Comparison of ENCODE assay signal across 9 cellular contexts in genomic region chr7:129146237-129146979, GRCh38. TPM values are rescaled to one million over a fixed set of nuclear protein-coding genes. Genes with fewer than 3 reads are reported as not detected.
DNase-seq lines count a peak whose midpoint lies in the region; ATAC-seq and TF ChIP-seq lines count a peak whose summit lies in the region.
"Had no signal": no experiment of that assay in that cellular context is flagged by ENCODE, and none has a peak within 500 bp of the region (broad histone marks: within the 10 kb centered on the region; RNA-seq: fewer than 3 reads in every experiment).

No MANE protein-coding gene starts in this region.

- H2BK15ac ChIP-seq in mesendoderm (replicated peaks; ENCODE audit: low read depth) = no peak overlapping the region

- TF ChIP-seq CTCF in adrenal gland (IDR thresholded peaks at IDR 0.05) = no peak

- H2BK120ac ChIP-seq in mesendoderm (ENCODE audit: low read depth, low read length) = no peak overlapping the region

- H3K4ac ChIP-seq in mesendoderm (ENCODE audit: low read depth, low read length) = no peak overlapping the region

- no peak overlapping the region for H2BK5ac ChIP-seq in mesendoderm (ENCODE audit: low read length)

- H3K4me1 ChIP-seq in adrenal gland (replicated peaks in 1 of 2) = peaks cover 0 to 4% of the 10 kb centered on the region in 2 donors
- H3K4me1 ChIP-seq in mesendoderm (ENCODE audit: control insufficient read depth, low read depth, low read length) = no peaks in the 10 kb centered on the region

- no peak overlapping the region for H3K4me2 ChIP-seq in mesendoderm (ENCODE audit: low read length)

- no peak overlapping the region for H2AK5ac ChIP-seq in mesendoderm (ENCODE audit: low read length)

- TF ChIP-seq POLR2A in adrenal gland (IDR thresholded peaks at IDR 0.05) = no peak

- no peak overlapping the region for H3K18ac ChIP-seq in mesendoderm (ENCODE audit: low read length)

- H3K79me2 ChIP-seq in mesendoderm (ENCODE audit: control insufficient read depth, insufficient read depth, low read length) = no peaks in the 10 kb centered on the region
- H3K79me2 ChIP-seq: parathyroid adenoma had no signal

- ATAC-seq in GM18519 (IDR thresholded peaks at IDR 0.05; ENCODE audit: low FRiP score, unreplicated experiment) = peak; percentile 38
- peak; percentile 61 for ATAC-seq in GM21576 (IDR thresholded peaks at IDR 0.05; ENCODE audit: unreplicated experiment)
- peak; percentile 42 for ATAC-seq in HG03575 (IDR thresholded peaks at IDR 0.05; ENCODE audit: extremely low read depth, insufficient number of reproducible peaks, low FRiP score, unreplicated experiment)

- H3K27me3 ChIP-seq in adrenal gland = no peaks in the 10 kb centered on the region
- peaks cover 3% of the 10 kb centered on the region for H3K27me3 ChIP-seq in mesendoderm (ENCODE audit: insufficient read depth, low read length, poor library complexity)

- no peak overlapping the region for H3K9ac ChIP-seq in mesendoderm (ENCODE audit: low read length)
- H3K9ac ChIP-seq: parathyroid adenoma had no signal

- DNase-seq in myocyte (ENCODE audit: low read depth) (peak; percentile 48), anterior cingulate cortex (lab: John Stamatoyannopoulos, UW) (no peak), adrenal gland (no peak), NCI-H2227 treated with DMSO at 0.1 percent for 48 hours (lab: John Stamatoyannopoulos, UW) (no peak), mesendoderm (no peak)

- no peaks in the 10 kb centered on the region for H3K9me3 ChIP-seq in adrenal gland (replicated peaks in 1 of 3)

- no peak overlapping the region for H3K23ac ChIP-seq in mesendoderm (ENCODE audit: low read length)

- WGBS in adrenal gland, 4 donors = 58 to 72% (median 61%) methylated on average over 6 to 8 of the region's 8 CpGs
- no CpG with 5 or more reads among the region's 8 CpGs for WGBS in mesendoderm (ENCODE audit: extremely low coverage, insufficient coverage, low lambda C conversion rate)

- H3K4me3 ChIP-seq in adrenal gland (no peak overlapping the region), mesendoderm (ENCODE audit: low read length) (no peak overlapping the region)

- no peak overlapping the region for H4K8ac ChIP-seq in mesendoderm (ENCODE audit: low read depth, low read length)

- H3K27ac ChIP-seq in adrenal gland (peak overlapping the region in 1 of 5 donors; percentile 40), mesendoderm (ENCODE audit: low read depth, low read length) (no peak overlapping the region)
- H3K27ac ChIP-seq: parathyroid adenoma had no signal

- H3K56ac ChIP-seq in mesendoderm (ENCODE audit: low read length) = no peak overlapping the region

- H3K36me3 ChIP-seq in adrenal gland (replicated peaks in 1 of 2) (no peaks in the 10 kb centered on the region), mesendoderm (ENCODE audit: control insufficient read depth, insufficient read depth, low read length) (no peaks in the 10 kb centered on the region)

- no peaks in the 10 kb centered on the region for H3K79me1 ChIP-seq in mesendoderm (ENCODE audit: low read length)

- no peak overlapping the region for H4K5ac ChIP-seq in mesendoderm (ENCODE audit: low read length)

- intact Hi-C loops in adrenal gland (cut with DNase I) = no loop called here

RNA-seq across cellular contexts. Expression of gene TSPAN33, which starts 1.9 kb away (rescaled TPM):
- total RNA-seq in myocyte (132 and 153 TPM in 2 replicates), adrenal gland (10 to 100 TPM in 6 of 8 donors, 1 to 10 TPM in 2; 5.5 to 20.0 (median 12.0) TPM)
- polyA plus RNA-seq in myocyte (2012) = 110 TPM
- 1 to 10 TPM; 3.6 to 8.4 (median 6.5) TPM for polyA plus RNA-seq in adrenal gland
- 12.9 TPM for polyA plus RNA-seq in mesendoderm (2013, experiment 1 of 2)
- 13.3 TPM for polyA plus RNA-seq in mesendoderm (2013, experiment 2 of 2)

RNA-seq across cellular contexts. Expression of gene SMO, which starts 42.0 kb away (rescaled TPM):
- total RNA-seq in myocyte = 2.2 and 4.3 TPM in 2 replicates
- polyA plus RNA-seq in myocyte (2012) = 9.3 TPM
- 10 to 100 TPM in 3 of 8 donors, 1 to 10 TPM in 5; 3.6 to 23.9 (median 9.4) TPM for total RNA-seq in adrenal gland
- polyA plus RNA-seq in adrenal gland = 10 to 100 TPM in 1 of 3 donors, 1 to 10 TPM in 2; 2.5 to 12.9 (median 8.0) TPM
- polyA plus RNA-seq in mesendoderm (2013, experiment 1 of 2) = 29.4 TPM
- 30.0 TPM for polyA plus RNA-seq in mesendoderm (2013, experiment 2 of 2)
